Comparison of ENCODE assay signal across 2 cellular contexts in genomic region chr1:20142001-20142710, GRCh38.
TF ChIP-seq lines count a peak whose summit lies in the region.

No MANE protein-coding gene starts in this region.

TF ChIP-seq in GM23338, 12 proteins besides CTCF, POLR2A, EP300 and RAD21:
- TF ChIP-seq NANOG (IDR thresholded peaks at IDR 0.05; ENCODE audit: borderline replicate concordance) (no peak), CREB1 (CRISPR knock-in tag; IDR thresholded peaks at IDR 0.05; ENCODE audit: low read depth) (no peak), ZNF462 (CRISPR knock-in tag; IDR thresholded peaks at IDR 0.05) (no peak), ZNF331 (CRISPR knock-in tag; IDR thresholded peaks at IDR 0.05; ENCODE audit: low read depth) (no peak), EZH2 (IDR thresholded peaks at IDR 0.05; ENCODE audit: low read depth, unreplicated experiment) (no peak), POLR2AphosphoS5 (IDR thresholded peaks at IDR 0.05; ENCODE audit: low read depth) (no peak), EZH2phosphoT487 (IDR thresholded peaks at IDR 0.05; ENCODE audit: unreplicated experiment) (no peak), STAT1 (IDR thresholded peaks at IDR 0.05; ENCODE audit: unreplicated experiment) (no peak), ZNF114 (CRISPR knock-in tag; IDR thresholded peaks at IDR 0.05) (no peak)
- TF ChIP-seq, protein P1, sequence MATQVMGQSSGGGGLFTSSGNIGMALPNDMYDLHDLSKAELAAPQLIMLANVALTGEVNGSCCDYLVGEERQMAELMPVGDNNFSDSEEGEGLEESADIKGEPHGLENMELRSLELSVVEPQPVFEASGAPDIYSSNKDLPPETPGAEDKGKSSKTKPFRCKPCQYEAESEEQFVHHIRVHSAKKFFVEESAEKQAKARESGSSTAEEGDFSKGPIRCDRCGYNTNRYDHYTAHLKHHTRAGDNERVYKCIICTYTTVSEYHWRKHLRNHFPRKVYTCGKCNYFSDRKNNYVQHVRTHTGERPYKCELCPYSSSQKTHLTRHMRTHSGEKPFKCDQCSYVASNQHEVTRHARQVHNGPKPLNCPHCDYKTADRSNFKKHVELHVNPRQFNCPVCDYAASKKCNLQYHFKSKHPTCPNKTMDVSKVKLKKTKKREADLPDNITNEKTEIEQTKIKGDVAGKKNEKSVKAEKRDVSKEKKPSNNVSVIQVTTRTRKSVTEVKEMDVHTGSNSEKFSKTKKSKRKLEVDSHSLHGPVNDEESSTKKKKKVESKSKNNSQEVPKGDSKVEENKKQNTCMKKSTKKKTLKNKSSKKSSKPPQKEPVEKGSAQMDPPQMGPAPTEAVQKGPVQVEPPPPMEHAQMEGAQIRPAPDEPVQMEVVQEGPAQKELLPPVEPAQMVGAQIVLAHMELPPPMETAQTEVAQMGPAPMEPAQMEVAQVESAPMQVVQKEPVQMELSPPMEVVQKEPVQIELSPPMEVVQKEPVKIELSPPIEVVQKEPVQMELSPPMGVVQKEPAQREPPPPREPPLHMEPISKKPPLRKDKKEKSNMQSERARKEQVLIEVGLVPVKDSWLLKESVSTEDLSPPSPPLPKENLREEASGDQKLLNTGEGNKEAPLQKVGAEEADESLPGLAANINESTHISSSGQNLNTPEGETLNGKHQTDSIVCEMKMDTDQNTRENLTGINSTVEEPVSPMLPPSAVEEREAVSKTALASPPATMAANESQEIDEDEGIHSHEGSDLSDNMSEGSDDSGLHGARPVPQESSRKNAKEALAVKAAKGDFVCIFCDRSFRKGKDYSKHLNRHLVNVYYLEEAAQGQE (IDR thresholded peaks at IDR 0.05; ENCODE audit: unreplicated experiment): no peak

TF ChIP-seq in K562, 482 proteins besides CTCF, POLR2A, EP300 and RAD21:
- no peak for TF ChIP-seq PTBP1 (IDR thresholded peaks at IDR 0.05; ENCODE audit: low read depth, low read length)
- TF ChIP-seq KLF16 (IDR thresholded peaks at IDR 0.05): no peak
- no peak for TF ChIP-seq ZNF395 (CRISPR knock-in tag; IDR thresholded peaks at IDR 0.05)
- no peak for TF ChIP-seq RFX7 (CRISPR knock-in tag; IDR thresholded peaks at IDR 0.05)
- TF ChIP-seq HSF4 (CRISPR knock-in tag; IDR thresholded peaks at IDR 0.05; ENCODE audit: borderline replicate concordance): no peak
- no peak for TF ChIP-seq E2F3 (CRISPR knock-in tag; IDR thresholded peaks at IDR 0.05)
- TF ChIP-seq ZHX1 (conservative IDR thresholded peaks at IDR 0.05; ENCODE audit: low read length): no peak
TF ChIP-seq in K562: peak in this region for 0.
